ENCODE assay signal across 8 cellular contexts in the genomic region with DNA sequence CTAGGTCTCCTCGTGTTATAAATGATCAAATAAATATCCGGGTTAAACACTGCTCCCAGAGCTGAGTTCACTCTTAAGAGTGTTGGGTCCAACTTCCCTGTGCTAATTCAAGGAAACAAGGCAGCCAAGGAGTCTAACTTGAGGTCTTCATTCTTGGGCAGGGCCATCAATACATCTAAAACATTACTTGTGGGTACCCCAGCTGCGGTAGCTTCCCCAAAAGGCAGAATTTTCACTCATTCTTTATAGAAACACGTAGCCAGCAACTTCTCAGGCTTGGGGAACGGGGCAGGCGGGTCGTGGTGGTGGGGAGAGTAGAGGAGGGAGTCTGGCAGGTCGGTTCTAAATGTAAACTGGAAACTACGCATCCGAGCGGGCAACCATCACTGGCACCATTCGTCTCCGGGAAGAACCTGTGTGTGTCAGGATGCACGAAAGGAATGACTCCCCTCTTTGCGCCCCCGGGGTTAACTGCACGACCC. TPM values are rescaled to one million over a fixed set of nuclear protein-coding genes. Genes with fewer than 3 reads are reported as not detected.
DNase-seq lines count a peak whose midpoint lies in the region; ATAC-seq and TF ChIP-seq lines count a peak whose summit lies in the region.

No MANE protein-coding gene starts in this region.

- H3K4me1 Mint-ChIP-seq in stimulated activated naive CD8-positive, alpha-beta T cell treated with anti-CD3 and anti-CD28 coated beads, Interleukin-15, Interleukin-2, amounts not matched to agents 100 ng/mL and 50 ng/mL, for 24 hours (ENCODE audit: low read depth) = peaks cover 56% of the 10 kb centered on the region
- peaks cover 50% of the 10 kb centered on the region for H3K4me1 Mint-ChIP-seq in dendritic cell treated with granulocyte-macrophage colony-stimulating factor and Interleukin-4, amounts not matched to agents 40 ng/mL and 50 ng/mL, for 4 days (ENCODE audit: low read depth)
- peaks cover 31% of the 10 kb centered on the region for H3K4me1 Mint-ChIP-seq in type B pancreatic cell (ENCODE audit: unreplicated experiment)

- no peaks in the 10 kb centered on the region for H3K9me3 Mint-ChIP-seq in stimulated activated naive CD8-positive, alpha-beta T cell treated with anti-CD3 and anti-CD28 coated beads, Interleukin-15, Interleukin-2, amounts not matched to agents 100 ng/mL and 50 ng/mL, for 24 hours
- H3K9me3 Mint-ChIP-seq in dendritic cell treated with granulocyte-macrophage colony-stimulating factor and Interleukin-4, amounts not matched to agents 40 ng/mL and 50 ng/mL, for 4 days = no peaks in the 10 kb centered on the region
- no peaks in the 10 kb centered on the region for H3K9me3 Mint-ChIP-seq in type B pancreatic cell

- H3K36me3 ChIP-seq in SJCRH30 = no peaks in the 10 kb centered on the region

- H3K4me1 ChIP-seq in SJCRH30 = no peaks in the 10 kb centered on the region; the same call in 1 of the 2 replicates

- H3K4me3 Mint-ChIP-seq in stimulated activated naive CD8-positive, alpha-beta T cell treated with anti-CD3 and anti-CD28 coated beads, Interleukin-15, Interleukin-2, amounts not matched to agents 100 ng/mL and 50 ng/mL, for 24 hours = peak overlapping the region; percentile 90
- H3K4me3 Mint-ChIP-seq in dendritic cell treated with granulocyte-macrophage colony-stimulating factor and Interleukin-4, amounts not matched to agents 40 ng/mL and 50 ng/mL, for 4 days = peak overlapping the region; percentile 79
- H3K4me3 Mint-ChIP-seq in type B pancreatic cell = peak overlapping the region; percentile 94

- no peak for TF ChIP-seq CTCF in type B pancreatic cell (conservative IDR thresholded peaks at IDR 0.05)

- H3K27me3 ChIP-seq in SJCRH30 = no peaks in the 10 kb centered on the region

- H3K27ac ChIP-seq in SJCRH30 = peak overlapping the region; percentile 70

- intact Hi-C loops in dendritic cell treated with granulocyte-macrophage colony-stimulating factor and Interleukin-4, amounts not matched to agents 40 ng/mL and 50 ng/mL, for 4 days (cut with micrococcal nuclease) = loop anchor here (2.0 to 5.0 kb wide), 2 partner anchors 52 to 594 kb away; no protein-coding TSS in a partner anchor

- H3K36me3 Mint-ChIP-seq in stimulated activated naive CD8-positive, alpha-beta T cell treated with anti-CD3 and anti-CD28 coated beads, Interleukin-15, Interleukin-2, amounts not matched to agents 100 ng/mL and 50 ng/mL, for 24 hours (ENCODE audit: low read depth) = peaks cover 5% of the 10 kb centered on the region
- H3K36me3 Mint-ChIP-seq in dendritic cell treated with granulocyte-macrophage colony-stimulating factor and Interleukin-4, amounts not matched to agents 40 ng/mL and 50 ng/mL, for 4 days (ENCODE audit: low read depth) = peaks cover 7% of the 10 kb centered on the region
- no peaks in the 10 kb centered on the region for H3K36me3 Mint-ChIP-seq in type B pancreatic cell

- peak overlapping the region; percentile 92 for H3K27ac Mint-ChIP-seq in stimulated activated naive CD8-positive, alpha-beta T cell treated with anti-CD3 and anti-CD28 coated beads, Interleukin-15, Interleukin-2, amounts not matched to agents 100 ng/mL and 50 ng/mL, for 24 hours
- H3K27ac Mint-ChIP-seq in dendritic cell treated with granulocyte-macrophage colony-stimulating factor and Interleukin-4, amounts not matched to agents 40 ng/mL and 50 ng/mL, for 4 days = peak overlapping the region; percentile 95
- H3K27ac Mint-ChIP-seq in type B pancreatic cell = peak overlapping the region; percentile 96

- peak overlapping the region; percentile 97 for H3K4me3 ChIP-seq in SJCRH30

- ATAC-seq in stimulated activated naive CD8-positive, alpha-beta T cell treated with anti-CD3 and anti-CD28 coated beads, Interleukin-15, Interleukin-2, amounts not matched to agents 100 U/mL and 50 U/mL, for 24 hours = no peak
- no peak for ATAC-seq in GM18867 (IDR thresholded peaks at IDR 0.05; ENCODE audit: unreplicated experiment)

- H3K27me3 Mint-ChIP-seq in stimulated activated naive CD8-positive, alpha-beta T cell treated with anti-CD3 and anti-CD28 coated beads, Interleukin-15, Interleukin-2, amounts not matched to agents 100 ng/mL and 50 ng/mL, for 24 hours = no peaks in the 10 kb centered on the region
- no peaks in the 10 kb centered on the region for H3K27me3 Mint-ChIP-seq in dendritic cell treated with granulocyte-macrophage colony-stimulating factor and Interleukin-4, amounts not matched to agents 40 ng/mL and 50 ng/mL, for 4 days
- peaks cover 5% of the 10 kb centered on the region for H3K27me3 Mint-ChIP-seq in type B pancreatic cell

- no peak for DNase-seq in stimulated activated naive CD8-positive, alpha-beta T cell treated with anti-CD3 and anti-CD28 coated beads, Interleukin-15, Interleukin-2, amounts not matched to agents 100 U/mL and 50 U/mL, for 24 hours
- DNase-seq in SJCRH30 (peak in 1 of 2 experiments; percentile 22), lung microvascular endothelial cell (ENCODE audit: low read depth in 2 of 2) (peak; percentile 20 to 24), type B pancreatic cell (ENCODE audit: extremely low spot score, unreplicated experiment) (no peak)
- no peak for DNase-seq in activated effector memory CD4-positive, alpha-beta T cell treated with Interleukin-2 at 50 U/mL for 16 hours

- no peaks in the 10 kb centered on the region for H3K9me3 ChIP-seq in SJCRH30 (replicated peaks)

RNA-seq across cellular contexts. Expression of gene METTL9, which starts 0.7 kb away (rescaled TPM):
- 103 and 125 TPM in 2 replicates for total RNA-seq in SJCRH30 (2014; rRNA removed; shearing (Covaris generic))
- 165 and 184 TPM in 2 replicates for total RNA-seq in lung microvascular endothelial cell
- total RNA-seq in type B pancreatic cell (ENCODE audit: low replicate concordance) = 87.1 and 132 TPM in 2 replicates

RNA-seq across cellular contexts. Expression of gene IGSF6, which starts 53.7 kb away (rescaled TPM):
- total RNA-seq in SJCRH30 (2014; rRNA removed; shearing (Covaris generic)) = not detected in 2 replicates
- total RNA-seq in lung microvascular endothelial cell (not detected in 2 replicates), type B pancreatic cell (ENCODE audit: low replicate concordance) (not detected in 2 replicates)

Comparison
In these comparisons a context has a peak if more than half of its experiments do, and no peak if none do; other contexts are left out.
1. DNase-seq: peak in lung microvascular endothelial cell (2 of 2); none in stimulated activated naive CD8-positive, alpha-beta T cell treated with anti-CD3 and anti-CD28 coated beads, Interleukin-15, Interleukin-2, amounts not matched to agents 100 U/mL and 50 U/mL, for 24 hours (single experiment), type B pancreatic cell (single experiment) and activated effector memory CD4-positive, alpha-beta T cell treated with Interleukin-2 at 50 U/mL for 16 hours (single experiment).
2. Peak in every context shown above with its lines, with median percentiles within 50 percentile points of each other: H3K27ac Mint-ChIP-seq and H3K4me3 Mint-ChIP-seq.